9 cellular contexts compared by ENCODE assay signal in the genomic region with DNA sequence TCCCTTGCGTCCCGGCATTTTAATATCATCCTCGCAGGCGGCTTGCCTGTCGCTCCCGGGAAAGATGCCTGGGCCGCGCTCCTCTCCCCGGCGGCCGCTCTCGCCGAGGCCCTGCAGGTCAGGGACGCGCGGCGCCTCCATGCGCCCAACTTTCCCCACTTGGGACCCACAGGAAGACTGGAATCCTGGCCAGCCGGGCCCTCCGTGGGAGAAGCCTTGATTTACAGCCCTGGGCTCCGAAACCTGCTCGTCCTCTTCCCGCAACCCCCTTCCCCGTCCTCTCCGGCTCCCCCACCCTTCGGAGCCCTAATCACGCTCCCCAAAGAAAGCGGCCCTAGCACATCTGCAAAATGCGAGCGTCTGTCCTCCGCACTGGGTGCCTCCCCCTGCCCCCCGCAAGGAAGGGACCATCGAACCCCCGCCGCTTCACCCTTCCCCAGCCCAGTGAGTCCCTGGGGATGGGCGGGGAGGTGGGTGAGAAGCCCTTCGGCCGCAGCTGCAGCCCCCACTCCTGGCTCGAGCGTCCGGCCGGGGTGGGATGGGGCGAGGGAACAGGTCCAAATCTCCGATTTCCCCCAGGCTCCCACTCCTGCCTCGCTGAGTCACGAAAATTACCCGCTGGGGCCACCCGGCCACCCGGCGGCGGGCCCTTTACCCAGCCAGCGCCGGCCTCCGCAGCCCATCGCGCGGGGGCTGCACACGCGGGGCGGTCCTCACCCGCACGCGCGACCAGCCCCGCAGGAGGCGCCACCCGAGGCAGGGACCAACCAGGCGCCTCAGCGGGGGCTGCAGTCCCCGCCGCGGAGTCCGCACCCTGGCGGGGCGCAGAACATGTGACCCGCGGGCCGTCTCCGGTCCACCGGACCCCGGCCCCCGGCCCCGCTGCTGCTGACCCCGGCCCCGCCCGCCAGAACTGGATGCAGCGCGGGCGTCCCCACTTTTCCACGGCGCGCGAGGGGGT. TPM values are rescaled to one million over a fixed set of nuclear protein-coding genes. Genes with fewer than 3 reads are reported as not detected.
A peak's percentile ranks its signal among the peaks of the same experiment; 100 is the strongest.
DNase-seq lines count a peak whose midpoint lies in the region; ATAC-seq and TF ChIP-seq lines count a peak whose summit lies in the region.
"Had no signal": no experiment of that assay in that cellular context is flagged by ENCODE, and none has a peak within 500 bp of the region (broad histone marks: within the 10 kb centered on the region; RNA-seq: fewer than 3 reads in every experiment).

No MANE protein-coding gene starts in this region.

- TF ChIP-seq CTCF in gastroesophageal sphincter (IDR thresholded peaks at IDR 0.05) = peak in 1 of 4 experiments; percentile 40

- peak overlapping the region in 4 of 7 donors; percentile 34 to 72 (median 42) for H3K4me3 Mint-ChIP-seq in CD8-positive, alpha-beta memory T cell
- H3K4me3 Mint-ChIP-seq: natural killer cell treated with Interleukin-12 subunit alpha and Interleukin-12 subunit beta and Interleukin-15 and Interleukin-18, amount 100 ng/mL, for 72 hours had no signal

- H3K27ac ChIP-seq in CD8-positive, alpha-beta memory T cell (ENCODE audit: low read depth, low read length) = no peak overlapping the region
- H3K27ac ChIP-seq in SJSA1 (no peak overlapping the region), gastroesophageal sphincter (peak overlapping the region; percentile 62 to 98 (median 94)), Karpas-422 (ENCODE audit: low read length) (no peak overlapping the region)

- H3K27me3 Mint-ChIP-seq in CD8-positive, alpha-beta memory T cell = peaks cover 43 to 60% of the 10 kb centered on the region in 2 donors

- TF ChIP-seq EP300 in gastroesophageal sphincter (IDR thresholded peaks at IDR 0.05) = no peak

- H3K9ac ChIP-seq in Karpas-422 (ENCODE audit: low read length) = no peak overlapping the region

- DNase-seq in CD8-positive, alpha-beta memory T cell = peak in 1 of 5 donors; percentile 19
- DNase-seq in H7 = peak; percentile 78
- peak in 1 of 2 experiments; percentile 42 for DNase-seq in SJSA1 (ENCODE audit: low read depth in 1 of 2, low spot score in 2 of 2)
- DNase-seq in posterior cingulate gyrus = peak in 9 of 10 donors; percentile 34 to 93 (median 53)
- DNase-seq in COLO829 (ENCODE audit: low spot score) = no peak
- no peak for DNase-seq in Karpas-422

- H3K9me2 ChIP-seq in Karpas-422 (replicated peaks; ENCODE audit: insufficient read depth, low read length) = no peaks in the 10 kb centered on the region

- H3K4me1 ChIP-seq in CD8-positive, alpha-beta memory T cell (ENCODE audit: insufficient read depth, low read length) = peaks cover 7% of the 10 kb centered on the region
- H3K4me1 ChIP-seq in SJSA1 (replicated peaks) (peaks cover 22% of the 10 kb centered on the region), gastroesophageal sphincter (peaks cover 0 to 33% (median 10%) of the 10 kb centered on the region in 3 donors), Karpas-422 (ENCODE audit: low read length) (no peaks in the 10 kb centered on the region)

- H3K27me3 ChIP-seq in CD8-positive, alpha-beta memory T cell (ENCODE audit: insufficient read depth, low read length, poor library complexity, severe bottlenecking) = peaks cover 26% of the 10 kb centered on the region
- H3K27me3 ChIP-seq in H7 (ENCODE audit: control insufficient read depth, insufficient read depth, low read length) (peaks cover 45% of the 10 kb centered on the region), SJSA1 (replicated peaks) (peaks cover 13% of the 10 kb centered on the region), gastroesophageal sphincter (no peaks in the 10 kb centered on the region), Karpas-422 (ENCODE audit: low read length) (no peaks in the 10 kb centered on the region)

- H3K9me3 Mint-ChIP-seq in CD8-positive, alpha-beta memory T cell = peaks cover 0 to 6% (median 0%) of the 10 kb centered on the region in 5 donors
- H3K9me3 Mint-ChIP-seq: natural killer cell treated with Interleukin-12 subunit alpha and Interleukin-12 subunit beta and Interleukin-15 and Interleukin-18, amount 100 ng/mL, for 72 hours had no signal

- POLR2A ChIA-PET in CD8-positive, alpha-beta memory T cell (lab: Charles Lee) = no interaction called here

- CTCF ChIA-PET in CD8-positive, alpha-beta memory T cell (lab: Charles Lee) = no interaction called here

- no peaks in the 10 kb centered on the region for H3K36me3 ChIP-seq in CD8-positive, alpha-beta memory T cell (ENCODE audit: insufficient read depth, low read length)
- H3K36me3 ChIP-seq in H7 (replicated peaks; ENCODE audit: control insufficient read depth, insufficient read depth, low read length) = no peaks in the 10 kb centered on the region
- 0 out of 2 replicates have a peak, but pooled peaks cover 5% of the 10 kb centered on the region for H3K36me3 ChIP-seq in SJSA1
- H3K36me3 ChIP-seq in gastroesophageal sphincter = no peaks in the 10 kb centered on the region
- no peaks in the 10 kb centered on the region for H3K36me3 ChIP-seq in Karpas-422 (ENCODE audit: insufficient read depth, low read length)

- no peaks in the 10 kb centered on the region for H3K9me3 ChIP-seq in CD8-positive, alpha-beta memory T cell (ENCODE audit: low read length)
- H3K9me3 ChIP-seq in SJSA1 (replicated peaks) (no peaks in the 10 kb centered on the region; the same call in 1 of the 2 replicates), gastroesophageal sphincter (no peaks in the 10 kb centered on the region), Karpas-422 (ENCODE audit: low read length) (no peaks in the 10 kb centered on the region)

- H3K79me2 ChIP-seq in Karpas-422 (ENCODE audit: low read length) = no peaks in the 10 kb centered on the region

- ATAC-seq in gastroesophageal sphincter (peak; percentile 17), GM18517 (IDR thresholded peaks at IDR 0.05; ENCODE audit: unreplicated experiment) (no peak)

- H3K4me2 ChIP-seq in Karpas-422 (ENCODE audit: low read depth, low read length, poor library complexity, severe bottlenecking) = no peak overlapping the region

- peaks cover 0 to 3% (median 0%) of the 10 kb centered on the region in 3 donors for H3K36me3 Mint-ChIP-seq in CD8-positive, alpha-beta memory T cell
- H3K36me3 Mint-ChIP-seq: natural killer cell treated with Interleukin-12 subunit alpha and Interleukin-12 subunit beta and Interleukin-15 and Interleukin-18, amount 100 ng/mL, for 72 hours had no signal

- H4K20me1 ChIP-seq in Karpas-422 (ENCODE audit: insufficient read depth, low read depth, low read length) = no peaks in the 10 kb centered on the region

- WGBS in gastroesophageal sphincter (ENCODE audit: low coverage in 1 of 2), 2 donors = no CpG with 5 or more reads among the region's 93 CpGs

- intact Hi-C loops in posterior cingulate gyrus (cut with DNase I) = loop anchor here (5.0 kb wide), 1 partner anchor 49 kb away; no protein-coding TSS in a partner anchor

- H3K4me3 ChIP-seq in CD8-positive, alpha-beta memory T cell (ENCODE audit: low read length) = no peak overlapping the region
- H3K4me3 ChIP-seq in H7 (ENCODE audit: insufficient read depth, low read depth, low read length) (peak overlapping the region; percentile 47), SJSA1 (peak overlapping the region; percentile 93), gastroesophageal sphincter (peak overlapping the region; percentile 79 to 98), Karpas-422 (ENCODE audit: low read length) (no peak overlapping the region)

- TF ChIP-seq POLR2A in gastroesophageal sphincter (IDR thresholded peaks at IDR 0.05) = no peak

- H2AFZ ChIP-seq in Karpas-422 (ENCODE audit: low read length) = no peak overlapping the region

- peaks cover 0 to 7% (median 0%) of the 10 kb centered on the region in 3 donors for H3K4me1 Mint-ChIP-seq in CD8-positive, alpha-beta memory T cell

- no peak overlapping the region for H3K27ac Mint-ChIP-seq in CD8-positive, alpha-beta memory T cell
- H3K27ac Mint-ChIP-seq: natural killer cell treated with Interleukin-12 subunit alpha and Interleukin-12 subunit beta and Interleukin-15 and Interleukin-18, amount 100 ng/mL, for 72 hours had no signal

RNA-seq across cellular contexts. Expression of gene HSPA12A, which starts 0.7 kb away (rescaled TPM):
- total RNA-seq in CD8-positive, alpha-beta memory T cell = under 1 TPM; 0.04 to 0.07 TPM
- not detected for polyA plus RNA-seq in CD8-positive, alpha-beta memory T cell
- total RNA-seq in H7 (2014; rRNA removed; shearing (Covaris generic)) = 1.9 and 2.2 TPM in 2 replicates
- 5.2 and 9.0 TPM in 2 replicates for total RNA-seq in SJSA1 (2014; rRNA removed; shearing (Covaris generic))
- 10 to 100 TPM; 12.3 to 26.3 (median 20.6) TPM for total RNA-seq in gastroesophageal sphincter
- total RNA-seq in Karpas-422 (2014; rRNA removed; shearing (Covaris generic); ENCODE audit: low replicate concordance) = 0.07 TPM in 2 replicates

Comparison
In these comparisons a context has a peak if more than half of its experiments do, and no peak if none do; other contexts are left out.
1. DNase-seq: peak in H7 (single experiment) and posterior cingulate gyrus (9 of 10); none in COLO829 (single experiment) and Karpas-422 (single experiment).
2. H3K27ac ChIP-seq: peak in gastroesophageal sphincter (4 of 4); none in CD8-positive, alpha-beta memory T cell (single experiment), SJSA1 (single experiment) and Karpas-422 (single experiment).
3. H3K4me3 ChIP-seq: peak in H7 (single experiment), SJSA1 (single experiment) and gastroesophageal sphincter (2 of 2); none in CD8-positive, alpha-beta memory T cell (single experiment) and Karpas-422 (single experiment).